Comparison of ENCODE assay signal across 29 cellular contexts in genomic region chr1:236322566-236323409, GRCh38.
"Had no signal": no experiment of that assay in that cellular context is flagged by ENCODE, and none has a peak within 500 bp of the region (broad histone marks: within the 10 kb centered on the region; RNA-seq: fewer than 3 reads in every experiment).

No MANE protein-coding gene starts in this region.

- DNase-seq: colonic mucosa; cortex of kidney; dermis blood vessel endothelial cell; dorsolateral prefrontal cortex; effector CD4-positive, alpha-beta T cell; effector CD8-positive, alpha-beta T cell; effector memory CD4-positive, alpha-beta T cell; effector memory CD8-positive, alpha-beta T cell; endodermal cell; erythroblast; esophagus squamous epithelium; foreskin fibroblast; foreskin keratinocyte; foreskin melanocyte; gastrocnemius medialis; glutamatergic neuron; head of caudate nucleus; heart left ventricle; heart right ventricle had no signal

- FAIRE-seq: colon, endometrium, endothelial cell of umbilical vein, frontal cortex had no signal

- ATAC-seq: effector memory CD8-positive, alpha-beta T cell; esophagus mucosa; foreskin keratinocyte; gastrocnemius medialis; gastroesophageal sphincter; heart left ventricle; heart right ventricle had no signal

- H3K27ac Mint-ChIP-seq: dendritic cell treated with granulocyte-macrophage colony-stimulating factor and Interleukin-4, amounts not matched to agents 40 ng/mL and 50 ng/mL, for 4 days; effector memory CD8-positive, alpha-beta T cell; endodermal cell had no signal

- H3K36me3 ChIP-seq: colonic mucosa, esophagus muscularis mucosa, esophagus squamous epithelium, gastrocnemius medialis, gastroesophageal sphincter, heart left ventricle, heart right ventricle had no signal

- H3K27me3 Mint-ChIP-seq: dendritic cell treated with granulocyte-macrophage colony-stimulating factor and Interleukin-4, amounts not matched to agents 40 ng/mL and 50 ng/mL, for 4 days had no signal

- H3K4me3 ChIP-seq: colonic mucosa, coronary artery, dorsolateral prefrontal cortex, esophagus muscularis mucosa, esophagus squamous epithelium, gastrocnemius medialis, gastroesophageal sphincter, heart left ventricle, heart right ventricle had no signal

- H3K4me1 ChIP-seq: colonic mucosa, esophagus muscularis mucosa, esophagus squamous epithelium, foreskin keratinocyte, gastrocnemius medialis, gastroesophageal sphincter, heart left ventricle, heart right ventricle had no signal

- H3K27me3 ChIP-seq: colonic mucosa, dorsolateral prefrontal cortex, esophagus muscularis mucosa, esophagus squamous epithelium, foreskin keratinocyte, gastrocnemius medialis, gastroesophageal sphincter, heart left ventricle, heart right ventricle had no signal

- H3K27ac ChIP-seq: colonic mucosa, coronary artery, dorsolateral prefrontal cortex, epithelial cell of prostate, esophagus muscularis mucosa, esophagus squamous epithelium, foreskin keratinocyte, gastrocnemius medialis, gastroesophageal sphincter, heart left ventricle, heart right ventricle had no signal

- H3K4me1 Mint-ChIP-seq: endodermal cell had no signal

- H3K4me3 Mint-ChIP-seq: dendritic cell treated with granulocyte-macrophage colony-stimulating factor and Interleukin-4, amounts not matched to agents 40 ng/mL and 50 ng/mL, for 4 days; effector memory CD8-positive, alpha-beta T cell; endodermal cell had no signal

- H3K9me3 ChIP-seq: colonic mucosa had no signal
